Comparison of ENCODE assay signal across 14 cellular contexts in the genomic region with DNA sequence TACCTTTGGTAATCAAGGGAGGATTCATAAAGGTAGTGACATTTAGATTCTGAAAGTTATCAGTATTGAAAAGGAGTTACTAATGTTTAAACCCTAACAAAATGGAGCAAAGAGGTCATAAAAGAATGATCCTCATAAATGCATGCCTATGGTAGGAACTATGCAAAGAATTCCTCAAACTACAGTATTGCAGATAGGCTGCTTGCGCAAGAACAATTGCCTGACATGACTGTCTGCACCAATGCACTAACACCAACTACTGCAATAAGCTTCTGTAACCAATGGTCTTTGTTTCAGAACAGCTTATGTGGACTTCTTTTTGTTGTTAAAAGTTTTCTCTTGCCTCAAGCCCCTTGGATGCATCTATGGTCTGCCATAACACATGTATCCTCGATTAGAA.
DNase-seq lines count a peak whose midpoint lies in the region; ATAC-seq and TF ChIP-seq lines count a peak whose summit lies in the region.
"Had no signal": no experiment of that assay in that cellular context is flagged by ENCODE, and none has a peak within 500 bp of the region (broad histone marks: within the 10 kb centered on the region; RNA-seq: fewer than 3 reads in every experiment).

No MANE protein-coding gene starts in this region.

- H3K36me3 ChIP-seq in A673 (ENCODE audit: insufficient read depth, low read length, poor library complexity, severe bottlenecking) (no peaks in the 10 kb centered on the region), adipocyte (ENCODE audit: control insufficient read depth, insufficient read depth, low read length, severe bottlenecking) (no peaks in the 10 kb centered on the region)
- H3K36me3 ChIP-seq: gastrocnemius medialis, suprapubic skin had no signal

- H3K4me1 ChIP-seq in A673 (ENCODE audit: insufficient read depth, low read length, poor library complexity, severe bottlenecking) (peaks cover 11% of the 10 kb centered on the region), adipocyte (ENCODE audit: control insufficient read depth, insufficient read depth, low read length) (peaks cover 9% of the 10 kb centered on the region)
- H3K4me1 ChIP-seq: gastrocnemius medialis, suprapubic skin had no signal

- intact Hi-C loops in A673 (cut with micrococcal nuclease; ENCODE audit: unreplicated experiment) = no loop called here

- no peak overlapping the region for H3K9ac ChIP-seq in adipocyte (ENCODE audit: low read length)

- H3K27ac ChIP-seq in A673 (ENCODE audit: low read depth, low read length, poor library complexity, severe bottlenecking) = no peak overlapping the region
- H3K27ac ChIP-seq: gastrocnemius medialis, suprapubic skin had no signal

- H3K4me3 ChIP-seq in A673 (ENCODE audit: low read depth, low read length, poor library complexity, severe bottlenecking) (no peak overlapping the region), adipocyte (ENCODE audit: low read length) (no peak overlapping the region), fibroblast of villous mesenchyme (ENCODE audit: low read depth, low read length) (no peak overlapping the region)
- H3K4me3 ChIP-seq: gastrocnemius medialis, suprapubic skin had no signal

- POLR2A ChIA-PET in A673 (lab: Charles Lee; ENCODE audit: low non-redundant PET) = no interaction called here

- BruUV-seq in A673 (replicated peaks; lab: Mats Ljungman, UMichigan) = no TSS peak

- no peak for ATAC-seq in HG03378 (IDR thresholded peaks at IDR 0.05; ENCODE audit: unreplicated experiment)
- ATAC-seq in GM21529 (IDR thresholded peaks at IDR 0.05; ENCODE audit: unreplicated experiment) = no peak
- ATAC-seq: gastrocnemius medialis had no signal

- CTCF ChIA-PET in A673 (lab: Charles Lee) = no interaction called here

- H3K9me3 ChIP-seq in A673 (ENCODE audit: low read depth, low read length, poor library complexity, severe bottlenecking) (peaks cover 9% of the 10 kb centered on the region), adipocyte (ENCODE audit: control insufficient read depth, low read length) (peaks cover 5% of the 10 kb centered on the region)
- H3K9me3 ChIP-seq: gastrocnemius medialis, suprapubic skin had no signal

- TF ChIP-seq CTCF in A673 (conservative IDR thresholded peaks at IDR 0.05; ENCODE audit: low read depth, low read length) = no peak
- TF ChIP-seq CTCF in fibroblast of villous mesenchyme (IDR thresholded peaks at IDR 0.05; ENCODE audit: insufficient read depth, low read depth, low read length) = no peak

- H3K27me3 ChIP-seq in A673 (replicated peaks; ENCODE audit: insufficient read depth, low read depth, low read length, poor library complexity) = no peaks in the 10 kb centered on the region
- H3K27me3 ChIP-seq in adipocyte (replicated peaks; ENCODE audit: control insufficient read depth, insufficient read depth, low read length) = no peaks in the 10 kb centered on the region
- H3K27me3 ChIP-seq: gastrocnemius medialis, suprapubic skin had no signal

- DNase-seq in A673 (ENCODE audit: low spot score) = peak; percentile 26
- DNase-seq in H4 (ENCODE audit: low spot score) = peak; percentile 2
- DNase-seq in adipocyte (ENCODE audit: low read depth) = peak; percentile 70
- peak; percentile 10 for DNase-seq in fibroblast of villous mesenchyme (ENCODE audit: low read depth)
- no peak for DNase-seq in SW 1271 (lab: John Stamatoyannopoulos, UW)
- DNase-seq in activated gamma-delta T cell treated with Interleukin-2 at 50 U/mL for 16 hours = no peak
- DNase-seq: activated CD4-positive, alpha-beta T cell treated with anti-CD3 and anti-CD28 coated beads for 4 hours; activated T-cell treated with anti-CD3 and anti-CD28 coated beads, Interleukin-2, amount 50 U/mL, for 24 hours; gastrocnemius medialis; immature natural killer cell; NCI-H1417 had no signal

Comparison
In these comparisons a context has a peak if more than half of its experiments do, and no peak if none do; other contexts are left out.
1. DNase-seq: peak in A673 (single experiment), H4 (single experiment), adipocyte (single experiment) and fibroblast of villous mesenchyme (single experiment); none in SW 1271 (0 of 2) and activated gamma-delta T cell treated with Interleukin-2 at 50 U/mL for 16 hours (single experiment).